ENCODE assay signal across 9 cellular contexts in the genomic region with DNA sequence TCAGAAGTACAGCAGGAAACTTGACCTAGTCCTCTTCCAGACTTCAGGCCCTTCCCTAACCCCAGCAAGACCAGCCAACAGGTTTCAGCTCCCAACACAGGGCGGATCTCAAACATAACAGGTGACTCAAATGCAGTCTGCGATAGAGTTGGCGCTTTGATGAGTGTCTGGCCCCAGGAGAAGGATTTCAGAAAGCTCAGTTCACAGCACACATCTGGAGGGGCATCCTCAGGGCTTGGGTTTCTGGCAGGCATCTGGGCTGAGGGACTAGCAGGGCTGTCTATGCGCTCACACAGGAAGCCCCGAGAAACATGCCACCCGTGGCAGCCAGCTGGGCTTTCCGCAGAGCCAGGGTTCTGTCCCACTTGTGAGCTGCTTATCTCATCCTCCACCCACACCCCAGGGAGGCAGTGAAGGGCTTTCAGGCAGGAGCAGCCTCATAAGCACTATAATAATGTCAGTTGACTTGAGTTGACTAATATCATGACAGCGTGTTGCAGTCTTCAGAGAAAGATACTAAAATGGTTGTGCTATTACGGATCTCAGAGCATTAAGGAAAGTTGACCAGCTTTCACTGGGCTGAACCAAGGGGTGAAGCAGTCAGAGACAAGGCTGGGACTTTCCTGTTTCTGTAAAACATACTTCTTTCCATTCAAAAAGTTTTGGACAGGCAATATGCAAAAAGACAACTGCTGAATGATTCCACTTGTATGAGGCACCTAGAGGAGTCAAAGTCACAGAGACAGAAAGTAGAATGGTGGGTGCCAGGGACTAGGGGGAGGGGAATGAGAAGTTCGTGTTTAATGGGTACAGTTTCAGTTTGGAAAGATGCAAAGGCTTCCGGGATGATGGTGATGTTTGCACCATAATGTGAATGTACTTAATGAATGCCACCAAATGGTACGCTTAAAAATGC.
DNase-seq lines count a peak whose midpoint lies in the region; ATAC-seq, FAIRE-seq and TF ChIP-seq lines count a peak whose summit lies in the region.
"Had no signal": no experiment of that assay in that cellular context is flagged by ENCODE, and none has a peak within 500 bp of the region (broad histone marks: within the 10 kb centered on the region; RNA-seq: fewer than 3 reads in every experiment).

No MANE protein-coding gene starts in this region.

- intact Hi-C loops in esophagus muscularis mucosa (cut with DNase I) = no loop called here
- intact Hi-C loops in posterior vena cava (cut with DNase I) = no loop called here

- TF ChIP-seq EP300 in esophagus muscularis mucosa (IDR thresholded peaks at IDR 0.05) = no peak

- peak; percentile 44 for DNase-seq in activated CD4-positive, CD25-positive, alpha-beta regulatory T cell treated with anti-CD3 and anti-CD28 coated beads, Interleukin-2, amount 50 U/mL, for 16 hours (ENCODE audit: low read depth, low spot score)
- peak in 2 of 3 donors; percentile 31 to 51 for DNase-seq in effector memory CD4-positive, alpha-beta T cell
- DNase-seq in stimulated activated CD4-positive, alpha-beta T cell treated with anti-CD3 and anti-CD28 coated beads, Interleukin-4, amount 100 ng/mL, for 48 hours (ENCODE audit: low read depth in 2 of 2) = peak; percentile 67 to 81
- no peak for DNase-seq in esophagus muscularis mucosa (ENCODE audit: extremely low spot score)
- no peak for DNase-seq in posterior vena cava (ENCODE audit: low spot score)
- no peak for DNase-seq in D721Med (ENCODE audit: insufficient read length, low spot score)
- DNase-seq: pancreas had no signal

- H3K27me3 ChIP-seq in effector memory CD4-positive, alpha-beta T cell (replicated peaks; ENCODE audit: control insufficient read depth, insufficient read depth, low read length, poor library complexity, severe bottlenecking) = no peaks in the 10 kb centered on the region
- no peaks in the 10 kb centered on the region for H3K27me3 ChIP-seq in esophagus muscularis mucosa
- H3K27me3 ChIP-seq: pancreas had no signal

- H3K4me3 ChIP-seq in effector memory CD4-positive, alpha-beta T cell (ENCODE audit: insufficient read depth, low read depth, low read length, poor library complexity, severe bottlenecking) = no peak overlapping the region
- no peak overlapping the region for H3K4me3 ChIP-seq in esophagus muscularis mucosa
- H3K4me3 ChIP-seq: pancreas had no signal

- TF ChIP-seq POLR2A in esophagus muscularis mucosa (IDR thresholded peaks at IDR 0.05; ENCODE audit: low read depth) = no peak

- H3K36me3 ChIP-seq in effector memory CD4-positive, alpha-beta T cell (ENCODE audit: control insufficient read depth, insufficient read depth, low read length) = no peaks in the 10 kb centered on the region
- H3K36me3 ChIP-seq in esophagus muscularis mucosa = no peaks in the 10 kb centered on the region
- H3K36me3 ChIP-seq: pancreas had no signal

- WGBS in esophagus muscularis mucosa = 87% methylated on average over 8 of the region's 12 CpGs

- no peaks in the 10 kb centered on the region for H3K9me3 ChIP-seq in effector memory CD4-positive, alpha-beta T cell (ENCODE audit: control insufficient read depth, low read length)
- H3K9me3 ChIP-seq in esophagus muscularis mucosa = no peaks in the 10 kb centered on the region
- H3K9me3 ChIP-seq: pancreas had no signal

- peaks cover 32% of the 10 kb centered on the region for H3K4me1 ChIP-seq in effector memory CD4-positive, alpha-beta T cell (ENCODE audit: control insufficient read depth, insufficient read depth, low read length, poor library complexity, severe bottlenecking)
- H3K4me1 ChIP-seq in esophagus muscularis mucosa = peaks cover 6 to 14% (median 8%) of the 10 kb centered on the region in 4 donors

- no peak for TF ChIP-seq CTCF in esophagus muscularis mucosa (IDR thresholded peaks at IDR 0.05)
- TF ChIP-seq CTCF in D721Med (IDR thresholded peaks at IDR 0.05; ENCODE audit: insufficient read depth, missing control alignments) = no peak

- no peak for FAIRE-seq in D721Med (lab: Jason Lieb, UNC)
- FAIRE-seq: pancreas had no signal

- ATAC-seq in GM18909 (IDR thresholded peaks at IDR 0.05; ENCODE audit: poor library complexity, unreplicated experiment) (peak; percentile 78), HG02973 (IDR thresholded peaks at IDR 0.05; ENCODE audit: unreplicated experiment) (peak; percentile 72)

- peak overlapping the region; percentile 22 for H3K27ac ChIP-seq in effector memory CD4-positive, alpha-beta T cell (ENCODE audit: insufficient read depth, low read length, poor library complexity, severe bottlenecking)
- no peak overlapping the region for H3K27ac ChIP-seq in esophagus muscularis mucosa (replicated peaks in 1 of 4)
- H3K27ac ChIP-seq: pancreas had no signal

Comparison
In these comparisons a context has a peak if more than half of its experiments do, and no peak if none do; other contexts are left out.
1. DNase-seq: peak in activated CD4-positive, CD25-positive, alpha-beta regulatory T cell treated with anti-CD3 and anti-CD28 coated beads, Interleukin-2, amount 50 U/mL, for 16 hours (single experiment), effector memory CD4-positive, alpha-beta T cell (2 of 3) and stimulated activated CD4-positive, alpha-beta T cell treated with anti-CD3 and anti-CD28 coated beads, Interleukin-4, amount 100 ng/mL, for 48 hours (2 of 2); none in esophagus muscularis mucosa (single experiment), posterior vena cava (single experiment) and D721Med (single experiment).